In the genomic region with DNA sequence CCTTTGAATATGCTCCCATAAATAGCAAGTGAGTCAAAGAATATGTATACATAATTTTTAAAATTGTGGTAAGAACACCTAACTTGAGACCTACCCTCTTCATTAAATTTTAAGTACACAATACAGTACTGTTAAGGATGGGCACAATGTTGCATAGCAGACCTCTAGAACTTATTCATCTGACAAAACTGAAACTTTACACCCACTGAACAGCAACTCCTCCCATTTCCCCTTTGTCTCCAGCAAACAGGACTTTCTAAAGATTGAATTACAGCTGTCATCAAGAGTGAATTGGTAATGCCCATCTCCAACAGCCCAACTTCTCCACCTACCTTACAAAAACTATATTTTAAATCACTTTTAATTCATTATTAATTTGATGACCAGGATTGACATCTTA, we compare ENCODE assay signal across 33 cellular contexts.
DNase-seq lines count a peak whose midpoint lies in the region; ATAC-seq and TF ChIP-seq lines count a peak whose summit lies in the region.
"Had no signal": no experiment of that assay in that cellular context is flagged by ENCODE, and none has a peak within 500 bp of the region (broad histone marks: within the 10 kb centered on the region; RNA-seq: fewer than 3 reads in every experiment).

No MANE protein-coding gene starts in this region.

- H3K36me3 ChIP-seq in left ventricle myocardium inferior = no peaks in the 10 kb centered on the region
- H3K36me3 ChIP-seq in heart left ventricle = no peaks in the 10 kb centered on the region
- H3K36me3 ChIP-seq: esophagus muscularis mucosa, neural progenitor cell, vagina, WERI-Rb-1 had no signal

- peak overlapping the region; percentile 45 for H3K27ac ChIP-seq in left ventricle myocardium inferior (replicated peaks)
- H3K27ac ChIP-seq in heart left ventricle = peak overlapping the region in 2 of 12 donors; percentile 15 to 33
- H3K27ac ChIP-seq: A549, esophagus muscularis mucosa, foreskin keratinocyte, neural progenitor cell, parathyroid adenoma, vagina, WERI-Rb-1 had no signal

- TF ChIP-seq CTCF in left ventricle myocardium inferior (IDR thresholded peaks at IDR 0.05; ENCODE audit: borderline replicate concordance) (no peak), heart left ventricle (IDR thresholded peaks at IDR 0.05) (no peak)

- intact Hi-C loops in left ventricle myocardium inferior (cut with micrococcal nuclease) = no loop called here
- intact Hi-C loops in heart left ventricle (cut with DNase I) = no loop called here

- TF ChIP-seq POLR2A in heart left ventricle (IDR thresholded peaks at IDR 0.05) = no peak

- H3K9me3 ChIP-seq in left ventricle myocardium inferior (replicated peaks) (peaks cover 10% of the 10 kb centered on the region), heart left ventricle (peaks cover 0 to 4% (median 0%) of the 10 kb centered on the region in 12 donors)
- H3K9me3 ChIP-seq: A549, esophagus muscularis mucosa, vagina had no signal

- ATAC-seq in heart left ventricle = no peak
- peak; percentile 47 for ATAC-seq in HG02678 (IDR thresholded peaks at IDR 0.05; ENCODE audit: unreplicated experiment)
- ATAC-seq in GM21717 (IDR thresholded peaks at IDR 0.05; ENCODE audit: unreplicated experiment) = no peak
- ATAC-seq: A549; foreskin keratinocyte; left cardiac atrium; Panc1; stimulated activated naive CD8-positive, alpha-beta T cell treated with anti-CD3 and anti-CD28 coated beads, Interleukin-15, amount 100 ng/mL, for 72 hours had no signal

- H3K27me3 ChIP-seq in left ventricle myocardium inferior (ENCODE audit: low read depth) (no peaks in the 10 kb centered on the region), heart left ventricle (no peaks in the 10 kb centered on the region)
- H3K27me3 ChIP-seq: esophagus muscularis mucosa, foreskin keratinocyte, neural progenitor cell, vagina had no signal

- peaks cover 3% of the 10 kb centered on the region for H3K4me1 ChIP-seq in left ventricle myocardium inferior
- no peaks in the 10 kb centered on the region for H3K4me1 ChIP-seq in heart left ventricle
- H3K4me1 ChIP-seq: A549, esophagus muscularis mucosa, foreskin keratinocyte, parathyroid adenoma, vagina had no signal

- H3K4me3 ChIP-seq in left ventricle myocardium inferior (no peak overlapping the region), heart left ventricle (no peak overlapping the region)
- H3K4me3 ChIP-seq: A549, esophagus muscularis mucosa, neural progenitor cell, smooth muscle cell, vagina had no signal

- DNase-seq in left ventricle myocardium inferior (no peak), heart left ventricle (no peak), Kasumi-1 (lab: John Stamatoyannopoulos, UW) (peak; percentile 38 to 52), HPDE6-E6E7 (ENCODE audit: extremely low spot score) (no peak), inferior parietal cortex (ENCODE audit: extremely low spot score) (no peak), DMS114 treated with DMSO at 0.1 percent for 48 hours (lab: John Stamatoyannopoulos, UW; ENCODE audit: unreplicated experiment) (no peak)
- DNase-seq: activated CD4-positive, alpha-beta T cell treated with anti-CD3 and anti-CD28 coated beads, Interleukin-2, amount 10 ng/mL, durations not matched to agents 24 days and 14 days; activated gamma-delta T cell treated with Interleukin-2 at 50 U/mL for 16 hours; activated T-cell treated with anti-CD3 and anti-CD28 coated beads, Interleukin-2, amount 50 U/mL, for 1 hour; AML-193; CD4-positive, alpha-beta memory T cell; cortex of kidney; endodermal cell; foreskin keratinocyte; HCEC 1CT; KG1; left cardiac atrium; NCI-H1436; NCI-H2107; SHP77; stimulated activated CD4-positive, alpha-beta T cell treated with anti-CD3 and anti-CD28 coated beads, Interleukin-1b, Interleukin-23, amount 100 ng/mL, for 48 hours; stimulated activated CD8-positive, alpha-beta memory T cell treated with anti-CD3 and anti-CD28 coated beads, Interleukin-4, amount 100 ng/mL, for 48 hours; stimulated activated naive CD8-positive, alpha-beta T cell treated with anti-CD3 and anti-CD28 coated beads, Interleukin-15, amount 100 ng/mL, for 72 hours; WERI-Rb-1 had no signal

Comparison
In these comparisons a context has a peak if more than half of its experiments do, and no peak if none do; other contexts are left out.
1. DNase-seq: peak in Kasumi-1 (2 of 2); none in left ventricle myocardium inferior (single experiment), heart left ventricle (0 of 5), HPDE6-E6E7 (single experiment), inferior parietal cortex (single experiment) and DMS114 treated with DMSO at 0.1 percent for 48 hours (single experiment).